Comparison of ENCODE assay signal across 9 cellular contexts in the genomic region with DNA sequence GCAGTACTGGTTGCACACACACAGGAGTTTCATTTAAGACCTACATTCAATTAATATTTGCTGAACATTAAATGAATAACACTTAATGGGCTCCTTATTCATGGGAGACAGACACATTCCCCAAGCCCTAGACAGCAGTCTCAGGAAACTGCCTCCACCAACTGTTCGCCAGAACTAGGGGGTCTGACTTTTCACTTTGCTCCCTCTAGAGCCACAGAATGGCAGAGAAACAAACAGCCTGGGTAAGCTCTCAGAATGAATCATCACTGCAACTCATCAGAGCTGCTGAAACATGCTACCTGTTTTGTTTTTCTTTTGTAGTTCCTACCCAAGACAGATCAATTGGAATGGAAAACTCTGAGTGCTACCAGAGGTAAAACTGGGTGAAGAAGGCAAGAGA. TPM values are rescaled to one million over a fixed set of nuclear protein-coding genes. Genes with fewer than 3 reads are reported as not detected.
A peak's percentile ranks its signal among the peaks of the same experiment; 100 is the strongest.
DNase-seq lines count a peak whose midpoint lies in the region; ATAC-seq, FAIRE-seq and TF ChIP-seq lines count a peak whose summit lies in the region.
"Had no signal": no experiment of that assay in that cellular context is flagged by ENCODE, and none has a peak within 500 bp of the region (broad histone marks: within the 10 kb centered on the region; RNA-seq: fewer than 3 reads in every experiment).

No MANE protein-coding gene starts in this region.

- POLR2A ChIA-PET in HepG2 (lab: Yijun Ruan, JAX) = interaction anchor here (0.5 to 2.1 kb wide), 6 partner anchors 8 to 53 kb away, joined by 3 to 10 read pairs (median 6); a partner anchor contains a TSS

- intact Hi-C loops in Calu3 (cut with micrococcal nuclease; ENCODE audit: unreplicated experiment) = loop anchor here (2.0 kb wide), 2 partner anchors 17 to 29 kb away; no protein-coding TSS in a partner anchor
- intact Hi-C loops in HepG2 (cut with micrococcal nuclease; ENCODE audit: unreplicated experiment) = no loop called here

- peaks cover 68% of the 10 kb centered on the region for H3K4me1 Mint-ChIP-seq in Calu3 (ENCODE audit: low read depth, unreplicated experiment)
- peaks cover 30% of the 10 kb centered on the region for H3K4me1 Mint-ChIP-seq in activated T-cell treated with anti-CD3 and anti-CD28 coated beads, Interleukin-2, amount 50 U/mL, for 72 hours (ENCODE audit: low read depth)

- H3K27me3 ChIP-seq in HepG2 (ENCODE audit: control insufficient read depth in 1 of 2, insufficient read depth in 2 of 2, low read length in 2 of 2) = no peaks in the 10 kb centered on the region
- H3K27me3 ChIP-seq in WERI-Rb-1 (ENCODE audit: insufficient read depth, low read depth, severe bottlenecking) = peaks cover 4% of the 10 kb centered on the region

- H3K9me3 ChIP-seq in HepG2 (ENCODE audit: low read length) = no peaks in the 10 kb centered on the region
- no peaks in the 10 kb centered on the region for H3K9me3 ChIP-seq in WERI-Rb-1 (ENCODE audit: severe bottlenecking)

- H4K20me1 ChIP-seq in HepG2 (ENCODE audit: insufficient read depth, low read length) = no peaks in the 10 kb centered on the region

- no peak overlapping the region for H3K4me2 ChIP-seq in HepG2 (ENCODE audit: low read depth, low read length)

- no peaks in the 10 kb centered on the region for H3K79me2 ChIP-seq in HepG2 (ENCODE audit: insufficient read depth, low read length)

- peak; percentile 86 for ATAC-seq in GM21786 (IDR thresholded peaks at IDR 0.05; ENCODE audit: unreplicated experiment)
- ATAC-seq in activated T-cell treated with anti-CD3 and anti-CD28 coated beads, Interleukin-2, amount 50 U/mL, for 72 hours (replicated peaks in 1 of 2) = peak; percentile 94 to 95
- ATAC-seq in HepG2 = no peak
- no peak for ATAC-seq in GM18505 (IDR thresholded peaks at IDR 0.05; ENCODE audit: unreplicated experiment)

- in situ Hi-C loops in HepG2 (cut with HindIII; ENCODE audit: extremely low pct_ligation_motif_present, low pct_unique_long_range_greater_than_20kb) = no loop called here

- no peaks in the 10 kb centered on the region for H3K9me3 Mint-ChIP-seq in Calu3 (ENCODE audit: low read depth, unreplicated experiment)
- H3K9me3 Mint-ChIP-seq in activated T-cell treated with anti-CD3 and anti-CD28 coated beads, Interleukin-2, amount 50 U/mL, for 72 hours = peaks cover 0 to 2% of the 10 kb centered on the region in 2 donors

- peak overlapping the region; percentile 30 for H3K4me3 Mint-ChIP-seq in Calu3 (ENCODE audit: low read depth, unreplicated experiment)
- H3K4me3 Mint-ChIP-seq in activated T-cell treated with anti-CD3 and anti-CD28 coated beads, Interleukin-2, amount 50 U/mL, for 72 hours = peak overlapping the region; percentile 6 to 56

- H3K36me3 ChIP-seq in HepG2 (replicated peaks in 1 of 2; ENCODE audit: control insufficient read depth in 1 of 2, insufficient read depth in 2 of 2, low read length in 2 of 2) (peaks cover 7 to 19% of the 10 kb centered on the region in 2 experiments; a peak in 3 of 5 replicates), WERI-Rb-1 (peaks cover 14% of the 10 kb centered on the region)

- TF ChIP-seq EP300 in HepG2 (IDR thresholded peaks at IDR 0.05; ENCODE audit: low read depth in 2 of 2, low read length in 2 of 2) (no peak), HepG2 (CRISPR knock-in tag; IDR thresholded peaks at IDR 0.05; ENCODE audit: borderline replicate concordance) (no peak)

- H3K27ac ChIP-seq in HepG2 (ENCODE audit: extremely low read length, insufficient read depth, low read length) (no peak overlapping the region), WERI-Rb-1 (no peak overlapping the region)

- H3K9ac ChIP-seq in HepG2 (ENCODE audit: insufficient read depth, low read depth, low read length) = no peak overlapping the region

- TF ChIP-seq CTCF in Calu3 (IDR thresholded peaks at IDR 0.05; ENCODE audit: unreplicated experiment) = no peak
- TF ChIP-seq CTCF in HepG2 (CRISPR knock-in tag; IDR thresholded peaks at IDR 0.05) = no peak
- TF ChIP-seq CTCF in WERI-Rb-1 (IDR thresholded peaks at IDR 0.05; ENCODE audit: low read depth, low read length) = no peak
- no peak for TF ChIP-seq CTCF in D721Med (IDR thresholded peaks at IDR 0.05; ENCODE audit: insufficient read depth, missing control alignments)

- DNase-seq in Calu3 (no peak), HepG2 (ENCODE audit: low spot score) (no peak), WERI-Rb-1 (no peak), COR-L47 (lab: John Stamatoyannopoulos, UW) (no peak), D721Med (ENCODE audit: insufficient read length, low spot score) (no peak)
- peak; percentile 36 to 44 for DNase-seq in activated T-cell treated with anti-CD3 and anti-CD28 coated beads, Interleukin-2, amount 50 U/mL, for 72 hours

- H3K4me3 ChIP-seq in HepG2 (replicated peaks in 1 of 3; ENCODE audit: insufficient read depth in 1 of 3, low read depth in 2 of 3, low read length in 3 of 3) (no peak overlapping the region), WERI-Rb-1 (ENCODE audit: low read depth, low read length) (no peak overlapping the region)

- no peak for TF ChIP-seq RAD21 in HepG2 (CRISPR knock-in tag; IDR thresholded peaks at IDR 0.05)

- no peaks in the 10 kb centered on the region for H3K27me3 Mint-ChIP-seq in Calu3 (ENCODE audit: unreplicated experiment)
- H3K27me3 Mint-ChIP-seq in activated T-cell treated with anti-CD3 and anti-CD28 coated beads, Interleukin-2, amount 50 U/mL, for 72 hours (ENCODE audit: low read depth) = no peaks in the 10 kb centered on the region

- CTCF ChIA-PET in Calu3 (lab: Charles Lee) (interaction anchor here (1.0 to 3.3 kb wide), 7 partner anchors 8 to 71 kb away, joined by 3 to 34 read pairs (median 8); a partner anchor contains a TSS), HepG2 (lab: Yijun Ruan, JAX; ENCODE audit: low intra/inter-chr PET ratio, low total read pairs) (no interaction called here)

- WGBS in HepG2 (ENCODE audit: low lambda C conversion rate) = 85% methylated on average over 1 of the region's 1 CpG

- no TSS peak for BruUV-seq in Calu3 (replicated peaks; lab: Mats Ljungman, UMichigan)
- BruUV-seq in HepG2 (replicated peaks; lab: Mats Ljungman, UMichigan) = no TSS peak

- H3K27ac Mint-ChIP-seq in Calu3 (ENCODE audit: unreplicated experiment) = peak overlapping the region; percentile 86
- peak overlapping the region; percentile 85 for H3K27ac Mint-ChIP-seq in activated T-cell treated with anti-CD3 and anti-CD28 coated beads, Interleukin-2, amount 50 U/mL, for 72 hours

- H2AFZ ChIP-seq in HepG2 (ENCODE audit: low read length) = no peak overlapping the region

- TF ChIP-seq POLR2A in HepG2 (IDR thresholded peaks at IDR 0.05; ENCODE audit: insufficient read depth in 1 of 2, low read depth in 2 of 2, low read length in 2 of 2) (no peak), GM18505 (IDR thresholded peaks at IDR 0.05; ENCODE audit: borderline replicate concordance, extremely low read depth, insufficient read depth, insufficient read length) (no peak)

- H3K4me1 ChIP-seq in HepG2 (ENCODE audit: insufficient read depth, low read length) = peaks cover 25% of the 10 kb centered on the region

- FAIRE-seq in HepG2 (lab: Jason Lieb, UNC) (no peak), D721Med (lab: Jason Lieb, UNC) (no peak)
- FAIRE-seq: endometrium had no signal

- peaks cover 55% of the 10 kb centered on the region for H3K36me3 Mint-ChIP-seq in Calu3 (ENCODE audit: insufficient read depth, unreplicated experiment)
- H3K36me3 Mint-ChIP-seq in activated T-cell treated with anti-CD3 and anti-CD28 coated beads, Interleukin-2, amount 50 U/mL, for 72 hours (ENCODE audit: insufficient read depth in 2 of 2) = peaks cover 7 to 24% of the 10 kb centered on the region in 2 donors

TF ChIP-seq in HepG2, 621 proteins besides CTCF, POLR2A, EP300 and RAD21:
- TF ChIP-seq, protein P1, sequence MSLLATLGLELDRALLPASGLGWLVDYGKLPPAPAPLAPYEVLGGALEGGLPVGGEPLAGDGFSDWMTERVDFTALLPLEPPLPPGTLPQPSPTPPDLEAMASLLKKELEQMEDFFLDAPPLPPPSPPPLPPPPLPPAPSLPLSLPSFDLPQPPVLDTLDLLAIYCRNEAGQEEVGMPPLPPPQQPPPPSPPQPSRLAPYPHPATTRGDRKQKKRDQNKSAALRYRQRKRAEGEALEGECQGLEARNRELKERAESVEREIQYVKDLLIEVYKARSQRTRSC (CRISPR knock-in tag; IDR thresholded peaks at IDR 0.05; ENCODE audit: low read depth) = no peak
- TF ChIP-seq FOSL2 (CRISPR knock-in tag; IDR thresholded peaks at IDR 0.05) = peak; percentile 41

RNA-seq across cellular contexts. Expression of a gene that starts 31.7 kb away (rescaled TPM):
- 110 and 122 TPM in 2 replicates for total RNA-seq in Calu3 (2022)
- total RNA-seq in activated T-cell treated with anti-CD3 and anti-CD28 coated beads, Interleukin-2, amount 50 U/mL, for 72 hours = 10 to 100 TPM; 72.8 to 86.8 TPM
- 13.1 and 15.0 TPM in 2 replicates for total RNA-seq in HepG2 (2016; rRNA removed; fragmentation: Illumina TruSeq; extraction: Trizol)
- 17.4 and 18.2 TPM in 2 replicates for total RNA-seq in HepG2 (2016; cell fraction: cytosol; rRNA removed; fragmentation: Illumina TruSeq; extraction: Trizol; ENCODE audit: low read depth)
- total RNA-seq in HepG2 (2016; cell fraction: insoluble cytoplasmic fraction; rRNA removed; fragmentation: Illumina TruSeq; extraction: Trizol) = 12.5 and 14.4 TPM in 2 replicates
- total RNA-seq in HepG2 (2016; cell fraction: membrane; rRNA removed; fragmentation: Illumina TruSeq; extraction: Trizol) = 27.6 and 35.3 TPM in 2 replicates
- 14.7 and 15.8 TPM in 2 replicates for total RNA-seq in HepG2 (2016; cell fraction: nucleus; rRNA removed; fragmentation: Illumina TruSeq; extraction: Trizol)
- 6.8 and 8.3 TPM in 2 replicates for polyA plus RNA-seq in HepG2 (2011; rRNA removed)
- 2.3 and 3.5 TPM in 2 replicates for polyA plus RNA-seq in HepG2 (2011; cell fraction: cytosol; rRNA removed)
- polyA plus RNA-seq in HepG2 (2011; cell fraction: nucleus; rRNA removed) = 11.0 and 12.1 TPM in 2 replicates
- 9.9 and 11.2 TPM in 2 replicates for polyA plus RNA-seq in HepG2 (2012)
- polyA plus RNA-seq in HepG2 (2016; cell fraction: cytosol; fragmentation: Illumina TruSeq; extraction: Trizol; ENCODE audit: low read depth) = 9.0 and 9.8 TPM in 2 replicates
- polyA plus RNA-seq in HepG2 (2016; cell fraction: insoluble cytoplasmic fraction; fragmentation: Illumina TruSeq; extraction: Trizol; ENCODE audit: low read depth) = 12.2 TPM in 2 replicates
- polyA plus RNA-seq in HepG2 (2016; cell fraction: membrane; fragmentation: Illumina TruSeq; extraction: Trizol; ENCODE audit: low read depth) = 15.0 TPM in 2 replicates
- polyA plus RNA-seq in HepG2 (2016; cell fraction: nucleus; fragmentation: Illumina TruSeq; extraction: Trizol; ENCODE audit: insufficient read depth, low read depth) = 20.1 and 20.3 TPM in 2 replicates
- polyA minus RNA-seq in HepG2 (2011; rRNA and poly(A)+ RNA removed; ENCODE audit: low replicate concordance) = 12.0 and 30.8 TPM in 2 replicates
- 11.9 and 12.8 TPM in 2 replicates for polyA minus RNA-seq in HepG2 (2011; cell fraction: cytosol; rRNA and poly(A)+ RNA removed)
- polyA minus RNA-seq in HepG2 (2011; cell fraction: nucleus; rRNA and poly(A)+ RNA removed) = 21.0 and 22.3 TPM in 2 replicates

Comparison
In these comparisons a context has a peak if more than half of its experiments do, and no peak if none do; other contexts are left out.
1. DNase-seq: peak in activated T-cell treated with anti-CD3 and anti-CD28 coated beads, Interleukin-2, amount 50 U/mL, for 72 hours (2 of 2); none in Calu3 (single experiment), HepG2 (single experiment), WERI-Rb-1 (single experiment), COR-L47 (single experiment) and D721Med (single experiment).
2. ATAC-seq: peak in GM21786 (single experiment) and activated T-cell treated with anti-CD3 and anti-CD28 coated beads, Interleukin-2, amount 50 U/mL, for 72 hours (2 of 2); none in HepG2 (single experiment) and GM18505 (single experiment).